Comparison of ENCODE assay signal across 8 cellular contexts in the genomic region with DNA sequence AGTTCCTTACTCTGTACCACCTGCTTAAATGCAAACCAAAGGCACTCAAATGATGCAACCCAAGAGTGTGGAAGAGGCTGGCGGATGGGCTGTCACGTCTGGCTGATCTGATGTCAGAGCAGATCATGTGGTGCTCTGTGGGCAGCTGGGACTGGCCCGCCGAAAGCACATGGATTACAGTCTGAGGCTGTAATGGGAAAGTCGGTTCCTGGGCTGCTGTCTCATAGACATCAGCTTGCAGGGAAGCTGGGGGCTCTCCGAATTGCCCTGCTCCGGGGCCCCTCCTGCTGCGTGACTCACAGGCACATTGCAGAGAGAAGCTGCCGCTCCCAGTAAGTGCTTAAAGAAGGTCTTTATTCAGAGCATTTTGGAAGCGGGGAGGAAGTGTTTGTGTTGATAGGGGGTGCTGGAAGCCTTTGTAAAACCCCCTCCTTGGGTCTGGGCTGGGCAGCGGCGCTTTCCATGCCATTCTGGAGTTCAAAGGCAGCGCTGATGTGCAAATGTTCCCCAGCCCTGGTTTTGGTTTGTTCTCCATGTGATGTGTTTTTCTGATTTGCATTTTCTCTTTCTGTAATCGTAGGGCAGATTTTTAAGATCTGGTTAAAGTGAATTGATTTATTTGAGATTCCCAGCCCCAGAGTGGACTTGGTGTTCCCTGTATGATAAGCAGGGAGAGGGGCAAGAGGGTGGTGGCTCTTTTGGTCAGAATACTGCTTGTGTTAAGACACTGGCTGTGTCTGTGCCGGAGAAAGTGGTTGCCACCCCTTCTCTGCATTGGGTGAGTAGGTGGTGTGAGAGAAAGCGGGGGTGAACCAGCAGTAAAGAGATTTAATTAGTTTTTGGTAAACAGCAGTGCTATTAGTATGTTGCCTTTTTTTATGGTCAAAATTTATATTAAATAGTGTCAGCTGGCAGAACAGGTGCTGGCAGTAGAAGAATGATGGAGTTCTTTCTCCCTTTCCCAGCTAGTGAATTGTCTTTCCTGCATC.
DNase-seq lines count a peak whose midpoint lies in the region; ATAC-seq and TF ChIP-seq lines count a peak whose summit lies in the region.

No MANE protein-coding gene starts in this region.

- H3K27me3 ChIP-seq in adipocyte (replicated peaks; ENCODE audit: control insufficient read depth, insufficient read depth, low read length), result no peaks in the 10 kb centered on the region

- ATAC-seq in HG03565 (IDR thresholded peaks at IDR 0.05; ENCODE audit: unreplicated experiment) (peak; percentile 93), left cardiac atrium (peak; percentile 97)

- H3K9me3 ChIP-seq in adipocyte (ENCODE audit: control insufficient read depth, low read length), result no peaks in the 10 kb centered on the region

- peak overlapping the region; percentile 93 for H3K9ac ChIP-seq in adipocyte (ENCODE audit: low read length)

- no peak for TF ChIP-seq CTCF in GM20000 (IDR thresholded peaks at IDR 0.05; ENCODE audit: extremely low read depth, missing control alignments)

- DNase-seq in Daoy (ENCODE audit: low read depth), result peak; percentile 79
- DNase-seq in GM20000 (ENCODE audit: low spot score), result peak; percentile 85
- DNase-seq in NOMO-1 treated with dmso at 0.1 percent for 144 hours (lab: John Stamatoyannopoulos, UW; ENCODE audit: unreplicated experiment), result peak; percentile 73
- peak; percentile 96 for DNase-seq in adipocyte (ENCODE audit: low read depth)
- peak; percentile 75 for DNase-seq in left cardiac atrium
- DNase-seq in posterior vena cava (ENCODE audit: low spot score), result peak; percentile 92
- DNase-seq in cortex of kidney (lab: John Stamatoyannopoulos, UW), result no peak

- H3K4me1 ChIP-seq in adipocyte (ENCODE audit: control insufficient read depth, insufficient read depth, low read length), result peaks cover 7% of the 10 kb centered on the region

- peak overlapping the region; percentile 91 for H3K4me3 ChIP-seq in adipocyte (ENCODE audit: low read length)

- intact Hi-C loops in left cardiac atrium (cut with DNase I) (no loop called here), posterior vena cava (cut with DNase I) (no loop called here)

- no peaks in the 10 kb centered on the region for H3K36me3 ChIP-seq in adipocyte (ENCODE audit: control insufficient read depth, insufficient read depth, low read length, severe bottlenecking)
